In genomic region chr2:222318026-222318711, GRCh38 we compare ENCODE assay signal across 8 cellular contexts. TPM values are rescaled to one million over a fixed set of nuclear protein-coding genes. Genes with fewer than 3 reads are reported as not detected.
DNase-seq lines count a peak whose midpoint lies in the region; ATAC-seq and TF ChIP-seq lines count a peak whose summit lies in the region.

No MANE protein-coding gene starts in this region.

- H2AFZ ChIP-seq in osteoblast (ENCODE audit: low read length) = peak overlapping the region; percentile 37

- H3K4me3 Mint-ChIP-seq in activated T-helper 1 cell treated with anti-CD3 and anti-CD28 coated beads, Interleukin-12 subunit alpha, Interleukin-12 subunit beta, Interleukin-2, Interleukin-4 antibody, amounts not matched to agents 30 ng/mL and 10 ng/mL and 1 ng/mL, durations not matched to agents 14 hours and 24 hours and 36 hours = peak overlapping the region; percentile 86

- H3K9me3 ChIP-seq in osteoblast (ENCODE audit: low read depth, low read length) = no peaks in the 10 kb centered on the region

- H3K36me3 ChIP-seq in osteoblast (ENCODE audit: insufficient read depth, low read length) = no peaks in the 10 kb centered on the region

- no peaks in the 10 kb centered on the region for H3K79me2 ChIP-seq in osteoblast (ENCODE audit: insufficient read depth, low read length)

- peak overlapping the region; percentile 88 for H3K4me2 ChIP-seq in osteoblast (ENCODE audit: insufficient read depth, low read length)

- TF ChIP-seq CTCF in osteoblast (IDR thresholded peaks at IDR 0.05; ENCODE audit: extremely low read depth, low read depth, low read length) = peak; percentile 50

- peaks cover 8% of the 10 kb centered on the region for H3K4me1 ChIP-seq in osteoblast (ENCODE audit: insufficient read depth, low read length)

- intact Hi-C loops in activated T-helper 1 cell treated with anti-CD3 and anti-CD28 coated beads, Interleukin-12 subunit alpha, Interleukin-12 subunit beta, Interleukin-2, Interleukin-4 antibody, amounts not matched to agents 30 ng/mL and 10 ng/mL and 1 ng/mL, durations not matched to agents 14 hours and 24 hours and 36 hours (cut with micrococcal nuclease) = loop anchor here (1.0 to 5.0 kb wide), 6 partner anchors 36 to 374 kb away; partner anchors contain the start of gene FARSB

- H4K20me1 ChIP-seq in osteoblast (ENCODE audit: insufficient read depth, low read length) = no peaks in the 10 kb centered on the region

- H3K27ac Mint-ChIP-seq in activated T-helper 1 cell treated with anti-CD3 and anti-CD28 coated beads, Interleukin-12 subunit alpha, Interleukin-12 subunit beta, Interleukin-2, Interleukin-4 antibody, amounts not matched to agents 30 ng/mL and 10 ng/mL and 1 ng/mL, durations not matched to agents 14 hours and 24 hours and 36 hours = no peak overlapping the region

- H3K9me3 Mint-ChIP-seq in activated T-helper 1 cell treated with anti-CD3 and anti-CD28 coated beads, Interleukin-12 subunit alpha, Interleukin-12 subunit beta, Interleukin-2, Interleukin-4 antibody, amounts not matched to agents 30 ng/mL and 10 ng/mL and 1 ng/mL, durations not matched to agents 14 hours and 24 hours and 36 hours = no peaks in the 10 kb centered on the region

- peak overlapping the region; percentile 72 for H3K4me3 ChIP-seq in osteoblast (ENCODE audit: insufficient read depth, low read length)

- no peak overlapping the region for H3K27ac ChIP-seq in osteoblast (ENCODE audit: low read depth, low read length)

- peaks cover 52% of the 10 kb centered on the region for H3K27me3 ChIP-seq in osteoblast (ENCODE audit: insufficient read depth, low read length)

- DNase-seq in ELR (ENCODE audit: low read depth) = peak; percentile 78
- DNase-seq in NCI-H524 (lab: John Stamatoyannopoulos, UW) = peak; percentile 56 to 76
- DNase-seq in activated T-helper 1 cell treated with anti-CD3 and anti-CD28 coated beads, Interleukin-12 subunit alpha, Interleukin-12 subunit beta, Interleukin-2, Interleukin-4 antibody, amounts not matched to agents 30 ng/mL and 10 ng/mL and 1 ng/mL, durations not matched to agents 14 hours and 24 hours and 36 hours (ENCODE audit: low spot score) = peak; percentile 43
- DNase-seq in glomerular endothelial cell (ENCODE audit: extremely low read depth, low read depth, low spot score) = peak; percentile 48
- peak; percentile 95 for DNase-seq in osteoblast (ENCODE audit: insufficient read length, low spot score, missing footprints)
- DNase-seq in cortex of kidney (lab: John Stamatoyannopoulos, UW) = no peak

- ATAC-seq in GM19455 (IDR thresholded peaks at IDR 0.05; ENCODE audit: unreplicated experiment) = peak; percentile 54
- ATAC-seq in HG03457 (IDR thresholded peaks at IDR 0.05; ENCODE audit: unreplicated experiment) = peak; percentile 31

- H3K36me3 Mint-ChIP-seq in activated T-helper 1 cell treated with anti-CD3 and anti-CD28 coated beads, Interleukin-12 subunit alpha, Interleukin-12 subunit beta, Interleukin-2, Interleukin-4 antibody, amounts not matched to agents 30 ng/mL and 10 ng/mL and 1 ng/mL, durations not matched to agents 14 hours and 24 hours and 36 hours (ENCODE audit: low read depth) = no peaks in the 10 kb centered on the region

- peaks cover 17% of the 10 kb centered on the region for H3K4me1 Mint-ChIP-seq in activated T-helper 1 cell treated with anti-CD3 and anti-CD28 coated beads, Interleukin-12 subunit alpha, Interleukin-12 subunit beta, Interleukin-2, Interleukin-4 antibody, amounts not matched to agents 30 ng/mL and 10 ng/mL and 1 ng/mL, durations not matched to agents 14 hours and 24 hours and 36 hours (ENCODE audit: low read depth)

- H3K27me3 Mint-ChIP-seq in activated T-helper 1 cell treated with anti-CD3 and anti-CD28 coated beads, Interleukin-12 subunit alpha, Interleukin-12 subunit beta, Interleukin-2, Interleukin-4 antibody, amounts not matched to agents 30 ng/mL and 10 ng/mL and 1 ng/mL, durations not matched to agents 14 hours and 24 hours and 36 hours (ENCODE audit: insufficient read depth) = peaks cover 57% of the 10 kb centered on the region

RNA-seq across cellular contexts. Expression of gene PAX3, which starts 19.4 kb away (rescaled TPM):
- total RNA-seq in activated T-helper 1 cell treated with anti-CD3 and anti-CD28 coated beads, Interleukin-12 subunit alpha, Interleukin-12 subunit beta, Interleukin-2, Interleukin-4 antibody, amounts not matched to agents 30 ng/mL and 10 ng/mL and 1 ng/mL, durations not matched to agents 14 hours and 24 hours and 36 hours = not detected in 2 replicates
- total RNA-seq in glomerular endothelial cell (not detected in 2 replicates), osteoblast (under 0.01 TPM in 1 of 2 replicates, not detected in the other)
